ENCODE assay signal across 9 cellular contexts in the genomic region with DNA sequence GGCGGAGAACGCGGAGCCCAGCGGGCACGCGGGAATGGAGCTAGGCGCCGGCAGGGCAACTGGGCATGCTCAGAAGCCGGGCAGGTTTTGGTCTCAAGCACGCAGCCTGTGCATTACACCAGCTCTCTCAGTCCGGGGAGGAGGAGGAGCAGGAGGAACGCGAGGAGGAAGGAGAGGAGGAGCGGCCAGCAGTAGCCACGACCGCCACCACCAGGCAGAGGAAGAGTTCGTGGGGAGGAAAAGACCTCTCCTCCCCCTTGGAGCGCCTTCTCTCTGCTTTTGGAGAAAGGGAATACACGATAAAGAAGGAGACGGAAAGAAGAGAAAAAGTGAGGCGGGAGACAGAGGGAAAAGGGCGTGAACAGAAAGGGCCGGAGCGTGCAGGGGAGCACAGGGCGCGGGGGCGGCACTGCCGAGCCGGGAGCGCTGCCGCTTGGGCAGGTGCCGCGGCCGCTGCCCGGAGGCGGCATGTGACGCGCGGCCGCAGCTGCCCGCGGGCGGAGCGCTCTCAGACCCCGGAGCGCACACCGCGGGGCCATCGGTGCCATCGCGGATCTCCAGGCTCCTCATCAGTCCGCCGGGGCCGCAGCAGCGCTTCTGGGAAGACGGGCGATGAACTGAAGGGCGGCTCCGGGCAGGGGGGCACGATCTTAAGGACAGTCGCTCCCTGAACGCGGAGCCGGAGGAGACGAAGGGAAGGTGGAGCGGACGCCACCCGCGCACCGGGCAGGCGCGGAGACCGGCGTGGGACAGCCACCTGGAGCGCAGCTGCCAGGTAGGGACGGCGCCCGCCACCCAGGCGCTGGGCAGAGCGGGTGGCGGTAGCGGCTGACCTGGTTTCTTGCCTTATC. TPM values are rescaled to one million over a fixed set of nuclear protein-coding genes. Genes with fewer than 3 reads are reported as not detected.
A peak's percentile ranks its signal among the peaks of the same experiment; 100 is the strongest.
DNase-seq lines count a peak whose midpoint lies in the region; ATAC-seq, FAIRE-seq and TF ChIP-seq lines count a peak whose summit lies in the region.
"Had no signal": no experiment of that assay in that cellular context is flagged by ENCODE, and none has a peak within 500 bp of the region (broad histone marks: within the 10 kb centered on the region; RNA-seq: fewer than 3 reads in every experiment).

A gene (plus strand): TSS at position 116 of the 851 bp plus-strand sequence. CDS start 520,884 bp downstream, outside the sequence.

- H3K27me3 ChIP-seq in adipocyte (replicated peaks; ENCODE audit: control insufficient read depth, insufficient read depth, low read length) (peaks cover 47% of the 10 kb centered on the region), iPS-18a (ENCODE audit: control insufficient read depth, insufficient read depth, low read length) (peaks cover 44% of the 10 kb centered on the region)

- ATAC-seq in sciatic nerve (peak; percentile 26), HG02610 (IDR thresholded peaks at IDR 0.05; ENCODE audit: unreplicated experiment) (no peak), HG02885 (IDR thresholded peaks at IDR 0.05; ENCODE audit: poor library complexity, unreplicated experiment) (no peak), HG02840 (IDR thresholded peaks at IDR 0.05; ENCODE audit: low FRiP score, unreplicated experiment) (no peak)

- H3K4me3 ChIP-seq in adipocyte (ENCODE audit: low read length), result peak within 1 kb of the TSS; percentile 58
- peak within 1 kb of the TSS; percentile 75 for H3K4me3 ChIP-seq in iPS-18a (ENCODE audit: low read length)

- H3K27ac ChIP-seq in iPS-18a (ENCODE audit: low read length), result no peak within 1 kb of the TSS

- intact Hi-C loops in sciatic nerve (cut with DNase I), result loop anchor here (1.0 kb wide), 1 partner anchor 29 kb away; no protein-coding TSS in a partner anchor

- FAIRE-seq in D721Med (lab: Jason Lieb, UNC), result no peak
- FAIRE-seq: islet of Langerhans had no signal

- H3K9ac ChIP-seq in adipocyte (ENCODE audit: low read length) (no peak within 1 kb of the TSS), iPS-18a (ENCODE audit: low read length) (peak within 1 kb of the TSS; percentile 38)

- peaks cover 8% of the 10 kb centered on the region for H3K4me1 ChIP-seq in adipocyte (ENCODE audit: control insufficient read depth, insufficient read depth, low read length)
- peaks cover 4% of the 10 kb centered on the region for H3K4me1 ChIP-seq in iPS-18a (ENCODE audit: control insufficient read depth, low read depth, low read length)

- H3K9me3 ChIP-seq in adipocyte (ENCODE audit: control insufficient read depth, low read length) (peaks cover 5% of the 10 kb centered on the region), iPS-18a (ENCODE audit: control insufficient read depth, low read depth, low read length) (no peaks in the 10 kb centered on the region)

- H3K36me3 ChIP-seq in adipocyte (ENCODE audit: control insufficient read depth, insufficient read depth, low read length, severe bottlenecking), result no peaks in the 10 kb centered on the region
- H3K36me3 ChIP-seq in iPS-18a (ENCODE audit: control insufficient read depth, low read depth, low read length), result no peaks in the 10 kb centered on the region

- TF ChIP-seq CTCF in D721Med (IDR thresholded peaks at IDR 0.05; ENCODE audit: insufficient read depth, missing control alignments), result peak; percentile 55

- peak; percentile 81 for DNase-seq in D721Med (ENCODE audit: insufficient read length, low spot score)
- peak; percentile 64 for DNase-seq in NCI-H1105 (lab: John Stamatoyannopoulos, UW)
- peak; percentile 37 for DNase-seq in adipocyte (ENCODE audit: low read depth)
- DNase-seq in sciatic nerve (ENCODE audit: low spot score), result no peak

RNA-seq across cellular contexts. Expression of the gene that starts here (rescaled TPM):
- total RNA-seq in sciatic nerve, result 1.4 TPM
